In genomic region chr6:164396071-164397047, GRCh38 we compare ENCODE assay signal across 8 cellular contexts.
DNase-seq lines count a peak whose midpoint lies in the region; ATAC-seq, FAIRE-seq and TF ChIP-seq lines count a peak whose summit lies in the region.

No MANE protein-coding gene starts in this region.

- no peak overlapping the region for H3K4me3 Mint-ChIP-seq in activated CD4-positive, alpha-beta memory T cell treated with anti-CD3 and anti-CD28 coated beads, Interleukin-2, amount 10 ng/mL, durations not matched to agents 7 days and 5 days
- no peak overlapping the region for H3K4me3 Mint-ChIP-seq in activated CD4-positive, alpha-beta memory T cell treated with anti-CD3 and anti-CD28 coated beads for 36 hours
- peak overlapping the region; percentile 15 for H3K4me3 Mint-ChIP-seq in activated naive CD8-positive, alpha-beta T cell treated with anti-CD3 and anti-CD28 coated beads, Interleukin-2, amount 10 ng/mL, durations not matched to agents 7 days and 5 days

- H3K9me3 ChIP-seq in keratinocyte (ENCODE audit: control insufficient read depth, low read depth, low read length) (no peaks in the 10 kb centered on the region), thoracic aorta (no peaks in the 10 kb centered on the region), uterus (no peaks in the 10 kb centered on the region)

- CTCF ChIA-PET in activated CD4-positive, alpha-beta memory T cell treated with anti-CD3 and anti-CD28 coated beads, Interleukin-2, amount 10 ng/mL, durations not matched to agents 7 days and 5 days (lab: Charles Lee) = no interaction called here
- CTCF ChIA-PET in activated CD4-positive, alpha-beta memory T cell treated with anti-CD3 and anti-CD28 coated beads for 36 hours (lab: Charles Lee) = no interaction called here

- no peak for DNase-seq in activated CD4-positive, alpha-beta memory T cell treated with anti-CD3 and anti-CD28 coated beads, Interleukin-2, amount 10 ng/mL, durations not matched to agents 7 days and 5 days
- no peak for DNase-seq in activated CD4-positive, alpha-beta memory T cell treated with anti-CD3 and anti-CD28 coated beads for 36 hours
- no peak for DNase-seq in activated naive CD8-positive, alpha-beta T cell treated with anti-CD3 and anti-CD28 coated beads, Interleukin-2, amount 10 ng/mL, durations not matched to agents 7 days and 5 days
- DNase-seq in keratinocyte (ENCODE audit: low read depth, low spot score) (no peak), thoracic aorta (ENCODE audit: low spot score) (no peak), uterus (no peak)
- DNase-seq in stimulated activated naive CD4-positive, alpha-beta T cell treated with Interleukin-2 at 50 U/mL for 16 hours (lab: John Stamatoyannopoulos, UW) = no peak

- H3K4me2 ChIP-seq in keratinocyte (ENCODE audit: control insufficient read depth, extremely low read depth, insufficient read depth, low read depth, low read length) = peak overlapping the region; percentile 78

- dilution Hi-C loops in keratinocyte (cut with MboI; ENCODE audit: extremely low pct_ligation_motif_present, low sequenced_read_pairs) = no loop called here

- H3K27me3 ChIP-seq in keratinocyte (ENCODE audit: control insufficient read depth, extremely low read depth, insufficient read depth, low read length) (no peaks in the 10 kb centered on the region), thoracic aorta (replicated peaks; ENCODE audit: insufficient read depth) (no peaks in the 10 kb centered on the region), uterus (no peaks in the 10 kb centered on the region)

- H3K79me2 ChIP-seq in keratinocyte (ENCODE audit: control insufficient read depth, insufficient read depth, low read length) = no peaks in the 10 kb centered on the region

- H2AFZ ChIP-seq in keratinocyte (ENCODE audit: control insufficient read depth, low read length) = peak overlapping the region; percentile 95

- no peaks in the 10 kb centered on the region for H3K27me3 Mint-ChIP-seq in activated CD4-positive, alpha-beta memory T cell treated with anti-CD3 and anti-CD28 coated beads, Interleukin-2, amount 10 ng/mL, durations not matched to agents 7 days and 5 days
- no peaks in the 10 kb centered on the region for H3K27me3 Mint-ChIP-seq in activated CD4-positive, alpha-beta memory T cell treated with anti-CD3 and anti-CD28 coated beads for 36 hours
- H3K27me3 Mint-ChIP-seq in activated naive CD8-positive, alpha-beta T cell treated with anti-CD3 and anti-CD28 coated beads, Interleukin-2, amount 10 ng/mL, durations not matched to agents 7 days and 5 days = no peaks in the 10 kb centered on the region

- no peaks in the 10 kb centered on the region for H3K9me3 Mint-ChIP-seq in activated CD4-positive, alpha-beta memory T cell treated with anti-CD3 and anti-CD28 coated beads, Interleukin-2, amount 10 ng/mL, durations not matched to agents 7 days and 5 days
- no peaks in the 10 kb centered on the region for H3K9me3 Mint-ChIP-seq in activated CD4-positive, alpha-beta memory T cell treated with anti-CD3 and anti-CD28 coated beads for 36 hours
- peaks cover 6% of the 10 kb centered on the region for H3K9me3 Mint-ChIP-seq in activated naive CD8-positive, alpha-beta T cell treated with anti-CD3 and anti-CD28 coated beads, Interleukin-2, amount 10 ng/mL, durations not matched to agents 7 days and 5 days

- no peaks in the 10 kb centered on the region for H3K36me3 ChIP-seq in keratinocyte (ENCODE audit: control insufficient read depth in 2 of 2, extremely low read depth in 1 of 2, insufficient read depth in 2 of 2, low read length in 2 of 2)
- H3K36me3 ChIP-seq in thoracic aorta = no peaks in the 10 kb centered on the region
- no peaks in the 10 kb centered on the region for H3K36me3 ChIP-seq in uterus

- ATAC-seq in activated naive CD8-positive, alpha-beta T cell treated with anti-CD3 and anti-CD28 coated beads, Interleukin-2, amount 10 ng/mL, durations not matched to agents 7 days and 5 days (ENCODE audit: low read depth) = no peak
- ATAC-seq in thoracic aorta (ENCODE audit: insufficient number of reproducible peaks, low FRiP score, low read depth) (no peak), SK-N-SH treated with all-trans-retinoic acid at 6 μM for 48 hours (no peak)

- no peak for TF ChIP-seq CTCF in keratinocyte (optimal IDR thresholded peaks at IDR 0.05 in 1 of 3, IDR thresholded peaks at IDR 0.05 in 1 of 3, conservative IDR thresholded peaks at IDR 0.05 in 1 of 3; ENCODE audit: extremely low read depth in 1 of 3, insufficient read depth in 2 of 3, low read length in 3 of 3)
- TF ChIP-seq CTCF in thoracic aorta (IDR thresholded peaks at IDR 0.05) = no peak
- TF ChIP-seq CTCF in uterus (IDR thresholded peaks at IDR 0.05) = no peak

- POLR2A ChIA-PET in activated CD4-positive, alpha-beta memory T cell treated with anti-CD3 and anti-CD28 coated beads, Interleukin-2, amount 10 ng/mL, durations not matched to agents 7 days and 5 days (lab: Charles Lee) = no interaction called here
- POLR2A ChIA-PET in activated CD4-positive, alpha-beta memory T cell treated with anti-CD3 and anti-CD28 coated beads for 36 hours (lab: Charles Lee) = no interaction called here
- POLR2A ChIA-PET in activated naive CD8-positive, alpha-beta T cell treated with anti-CD3 and anti-CD28 coated beads, Interleukin-2, amount 10 ng/mL, durations not matched to agents 7 days and 5 days (lab: Charles Lee) = no interaction called here

- H3K27ac ChIP-seq in keratinocyte (ENCODE audit: control insufficient read depth, insufficient read depth, low read length) (no peak overlapping the region), thoracic aorta (no peak overlapping the region), uterus (no peak overlapping the region)

- H4K20me1 ChIP-seq in keratinocyte (ENCODE audit: control insufficient read depth, extremely low read depth, insufficient read depth, low read length) = no peaks in the 10 kb centered on the region

- no peak for TF ChIP-seq POLR2A in uterus (IDR thresholded peaks at IDR 0.05)

- H3K36me3 Mint-ChIP-seq in activated CD4-positive, alpha-beta memory T cell treated with anti-CD3 and anti-CD28 coated beads, Interleukin-2, amount 10 ng/mL, durations not matched to agents 7 days and 5 days (ENCODE audit: low read depth) = no peaks in the 10 kb centered on the region
- H3K36me3 Mint-ChIP-seq in activated CD4-positive, alpha-beta memory T cell treated with anti-CD3 and anti-CD28 coated beads for 36 hours = no peaks in the 10 kb centered on the region
- no peaks in the 10 kb centered on the region for H3K36me3 Mint-ChIP-seq in activated naive CD8-positive, alpha-beta T cell treated with anti-CD3 and anti-CD28 coated beads, Interleukin-2, amount 10 ng/mL, durations not matched to agents 7 days and 5 days

- intact Hi-C loops in activated CD4-positive, alpha-beta memory T cell treated with anti-CD3 and anti-CD28 coated beads for 36 hours (cut with micrococcal nuclease) = no loop called here
- intact Hi-C loops in uterus (cut with DNase I; ENCODE audit: low total_unique reads) = no loop called here

- H3K4me3 ChIP-seq in keratinocyte (ENCODE audit: control insufficient read depth in 2 of 3, extremely low read depth in 1 of 3, insufficient read depth in 2 of 3, low read depth in 1 of 3, low read length in 3 of 3) (peak overlapping the region in 2 of 3 experiments; percentile 51 to 55), thoracic aorta (peak overlapping the region; percentile 43), uterus (peak overlapping the region in 1 of 2 donors; percentile 5)

- H3K27ac Mint-ChIP-seq in activated CD4-positive, alpha-beta memory T cell treated with anti-CD3 and anti-CD28 coated beads, Interleukin-2, amount 10 ng/mL, durations not matched to agents 7 days and 5 days = peak overlapping the region; percentile 54
- H3K27ac Mint-ChIP-seq in activated CD4-positive, alpha-beta memory T cell treated with anti-CD3 and anti-CD28 coated beads for 36 hours = no peak overlapping the region
- peak overlapping the region; percentile 42 for H3K27ac Mint-ChIP-seq in activated naive CD8-positive, alpha-beta T cell treated with anti-CD3 and anti-CD28 coated beads, Interleukin-2, amount 10 ng/mL, durations not matched to agents 7 days and 5 days

- peak; percentile 43 for FAIRE-seq in keratinocyte (lab: Jason Lieb, UNC)

- H3K4me1 Mint-ChIP-seq in activated CD4-positive, alpha-beta memory T cell treated with anti-CD3 and anti-CD28 coated beads, Interleukin-2, amount 10 ng/mL, durations not matched to agents 7 days and 5 days = peaks cover 5% of the 10 kb centered on the region
- peaks cover 18% of the 10 kb centered on the region for H3K4me1 Mint-ChIP-seq in activated CD4-positive, alpha-beta memory T cell treated with anti-CD3 and anti-CD28 coated beads for 36 hours (ENCODE audit: low read depth)
- H3K4me1 Mint-ChIP-seq in activated naive CD8-positive, alpha-beta T cell treated with anti-CD3 and anti-CD28 coated beads, Interleukin-2, amount 10 ng/mL, durations not matched to agents 7 days and 5 days = peaks cover 1% of the 10 kb centered on the region

- peak overlapping the region; percentile 7 for H3K9ac ChIP-seq in keratinocyte (ENCODE audit: control insufficient read depth, extremely low read depth, insufficient read depth, low read length)

- H3K4me1 ChIP-seq in keratinocyte (ENCODE audit: control insufficient read depth, extremely low read depth, insufficient read depth, low read length) (peaks cover 2% of the 10 kb centered on the region), thoracic aorta (ENCODE audit: control insufficient read depth in 1 of 2, low read depth in 2 of 2) (no peaks in the 10 kb centered on the region), uterus (no peaks in the 10 kb centered on the region)

- H3K9me1 ChIP-seq in keratinocyte (ENCODE audit: control insufficient read depth, extremely low read depth, insufficient read depth, low read length) = no peaks in the 10 kb centered on the region

TF ChIP-seq in SK-N-SH treated with all-trans-retinoic acid at 6 μM for 48 hours, 23 proteins besides CTCF, POLR2A, EP300 and RAD21 (continues in another document):
- TF ChIP-seq ISL1 (CRISPR knock-in tag; IDR thresholded peaks at IDR 0.05) (no peak), POU6F1 (CRISPR knock-in tag; IDR thresholded peaks at IDR 0.05; ENCODE audit: borderline replicate concordance, low read depth) (no peak)
